In the genomic region with DNA sequence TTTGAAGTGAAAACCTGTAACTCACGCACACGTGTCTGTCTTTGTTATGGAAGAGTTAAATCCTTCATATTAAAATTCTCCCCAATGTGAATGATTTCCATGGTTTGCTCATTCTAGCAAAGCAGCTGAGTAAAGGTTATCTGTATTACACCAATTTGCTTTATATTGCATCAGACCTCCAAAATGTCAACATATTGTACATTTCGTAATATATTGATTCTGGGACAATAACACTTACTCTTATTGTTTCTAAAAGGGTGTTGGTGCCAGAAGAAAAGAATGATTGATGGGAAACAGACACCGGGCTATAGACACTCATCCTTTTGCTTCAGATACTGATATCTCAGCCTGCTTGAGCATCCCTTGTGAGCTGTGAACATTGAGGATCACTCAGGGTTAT, we compare ENCODE assay signal across 19 cellular contexts. TPM values are rescaled to one million over a fixed set of nuclear protein-coding genes. Genes with fewer than 3 reads are reported as not detected.
"Had no signal": no experiment of that assay in that cellular context is flagged by ENCODE, and none has a peak within 500 bp of the region (broad histone marks: within the 10 kb centered on the region; RNA-seq: fewer than 3 reads in every experiment).

No MANE protein-coding gene starts in this region.

- H3K4me3 ChIP-seq: esophagus muscularis mucosa, left ventricle myocardium inferior, tibial nerve, vagina had no signal

- H3K9me3 ChIP-seq: esophagus muscularis mucosa, left ventricle myocardium inferior, neutrophil, tibial nerve, vagina had no signal

- H3K9me3 Mint-ChIP-seq: activated CD4-positive, alpha-beta memory T cell treated with anti-CD3 and anti-CD28 coated beads, Interleukin-2, amount 10 ng/mL, durations not matched to agents 7 days and 5 days; activated naive CD4-positive, alpha-beta T cell treated with anti-CD3 and anti-CD28 coated beads, Interleukin-2, amount 10 ng/mL, durations not matched to agents 7 days and 5 days; activated T-cell treated with anti-CD3 and anti-CD28 coated beads, Interleukin-2, amount 50 U/mL, for 24 hours; natural killer cell had no signal

- H3K27ac ChIP-seq: esophagus muscularis mucosa, left ventricle myocardium inferior, neutrophil, tibial nerve, vagina, WERI-Rb-1 had no signal

- H3K27me3 Mint-ChIP-seq: activated naive CD4-positive, alpha-beta T cell treated with anti-CD3 and anti-CD28 coated beads, Interleukin-2, amount 10 ng/mL, durations not matched to agents 7 days and 5 days had no signal

- H3K4me1 Mint-ChIP-seq: activated CD4-positive, alpha-beta memory T cell treated with anti-CD3 and anti-CD28 coated beads, Interleukin-2, amount 10 ng/mL, durations not matched to agents 7 days and 5 days; activated CD4-positive, alpha-beta T cell treated with anti-CD3 and anti-CD28 coated beads for 36 hours; activated naive CD4-positive, alpha-beta T cell treated with anti-CD3 and anti-CD28 coated beads, Interleukin-2, amount 10 ng/mL, durations not matched to agents 7 days and 5 days; natural killer cell had no signal

- H3K4me3 Mint-ChIP-seq: activated CD4-positive, alpha-beta memory T cell treated with anti-CD3 and anti-CD28 coated beads, Interleukin-2, amount 10 ng/mL, durations not matched to agents 7 days and 5 days; activated CD4-positive, alpha-beta T cell treated with anti-CD3 and anti-CD28 coated beads for 36 hours; activated naive CD4-positive, alpha-beta T cell treated with anti-CD3 and anti-CD28 coated beads, Interleukin-2, amount 10 ng/mL, durations not matched to agents 7 days and 5 days; activated T-cell treated with anti-CD3 and anti-CD28 coated beads, Interleukin-2, amount 50 U/mL, for 24 hours; natural killer cell had no signal

- H3K36me3 Mint-ChIP-seq: activated naive CD4-positive, alpha-beta T cell treated with anti-CD3 and anti-CD28 coated beads, Interleukin-2, amount 10 ng/mL, durations not matched to agents 7 days and 5 days; natural killer cell had no signal

- DNase-seq: activated CD4-positive, alpha-beta memory T cell treated with anti-CD3 and anti-CD28 coated beads, Interleukin-2, amount 10 ng/mL, durations not matched to agents 7 days and 5 days; activated CD4-positive, alpha-beta T cell treated with anti-CD3 and anti-CD28 coated beads for 36 hours; activated naive CD4-positive, alpha-beta T cell treated with anti-CD3 and anti-CD28 coated beads, Interleukin-2, amount 10 ng/mL, durations not matched to agents 7 days and 5 days; activated T-cell treated with anti-CD3 and anti-CD28 coated beads, Interleukin-2, amount 50 U/mL, for 24 hours; hippocampal formation; left ventricle myocardium inferior; mesendoderm; natural killer cell; posterior cingulate gyrus; stimulated activated CD4-positive, alpha-beta T cell treated with anti-CD3 and anti-CD28 coated beads, Interleukin-15, amount 100 ng/mL, for 24 hours; stimulated activated CD4-positive, alpha-beta T cell treated with anti-CD3 and anti-CD28 coated beads, Interleukin-4, amount 100 ng/mL, for 1 hour; stimulated activated naive CD4-positive, alpha-beta T cell; substantia nigra; WERI-Rb-1 had no signal

- H3K36me3 ChIP-seq: esophagus muscularis mucosa, left ventricle myocardium inferior, neutrophil, tibial nerve, vagina, WERI-Rb-1 had no signal

- H3K27ac Mint-ChIP-seq: activated CD4-positive, alpha-beta memory T cell treated with anti-CD3 and anti-CD28 coated beads, Interleukin-2, amount 10 ng/mL, durations not matched to agents 7 days and 5 days; activated CD4-positive, alpha-beta T cell treated with anti-CD3 and anti-CD28 coated beads for 36 hours; activated naive CD4-positive, alpha-beta T cell treated with anti-CD3 and anti-CD28 coated beads, Interleukin-2, amount 10 ng/mL, durations not matched to agents 7 days and 5 days; activated T-cell treated with anti-CD3 and anti-CD28 coated beads, Interleukin-2, amount 50 U/mL, for 24 hours; natural killer cell had no signal

- H3K27me3 ChIP-seq: esophagus muscularis mucosa, tibial nerve, vagina had no signal

- H3K4me1 ChIP-seq: left ventricle myocardium inferior, tibial nerve, vagina had no signal

RNA-seq across cellular contexts. Expression of gene NTNG1, which starts 7.0 kb away (rescaled TPM):
- total RNA-seq: activated CD4-positive, alpha-beta memory T cell treated with anti-CD3 and anti-CD28 coated beads, Interleukin-2, amount 10 ng/mL, durations not matched to agents 7 days and 5 days; cardiac septum had no signal
